17 cellular contexts compared by ENCODE assay signal in the genomic region with DNA sequence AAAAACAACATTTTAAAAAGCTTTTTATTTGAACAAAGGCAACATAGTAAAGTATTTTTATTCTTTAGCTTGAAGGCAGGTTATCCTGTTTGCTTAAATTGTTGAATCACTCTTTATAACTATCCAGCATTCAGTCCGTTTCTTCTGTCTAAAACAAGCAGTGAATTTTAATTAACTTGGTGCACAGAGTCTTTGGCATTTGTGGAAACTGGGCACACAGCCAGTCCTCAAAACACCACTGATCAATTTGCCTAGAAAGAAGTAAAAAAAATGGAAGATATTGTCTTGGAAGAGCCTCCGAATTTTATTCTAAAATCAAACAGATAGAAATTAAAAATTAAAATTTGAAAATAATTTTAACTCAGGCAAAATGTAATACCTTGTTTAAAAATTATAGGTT.
DNase-seq lines count a peak whose midpoint lies in the region; ATAC-seq, FAIRE-seq and TF ChIP-seq lines count a peak whose summit lies in the region.
"Had no signal": no experiment of that assay in that cellular context is flagged by ENCODE, and none has a peak within 500 bp of the region (broad histone marks: within the 10 kb centered on the region; RNA-seq: fewer than 3 reads in every experiment).

No MANE protein-coding gene starts in this region.

- H3K36me3 ChIP-seq in CD8-positive, alpha-beta T cell (ENCODE audit: insufficient read depth, low read length), result no peaks in the 10 kb centered on the region
- H3K36me3 ChIP-seq in MG63, result no peaks in the 10 kb centered on the region
- no peaks in the 10 kb centered on the region for H3K36me3 ChIP-seq in ascending aorta
- H3K36me3 ChIP-seq: HAP-1 had no signal

- no peaks in the 10 kb centered on the region for H3K4me1 Mint-ChIP-seq in CD8-positive, alpha-beta T cell (ENCODE audit: low read depth)
- H3K4me1 Mint-ChIP-seq: CD14-positive monocyte had no signal

- H3K27ac ChIP-seq in CD8-positive, alpha-beta T cell (ENCODE audit: low read depth, low read length), result no peak overlapping the region
- no peak overlapping the region for H3K27ac ChIP-seq in ascending aorta

- ATAC-seq in CD8-positive, alpha-beta T cell, result no peak

- TF ChIP-seq CTCF in CD8-positive, alpha-beta T cell (IDR thresholded peaks at IDR 0.05), result no peak
- TF ChIP-seq CTCF in ascending aorta (IDR thresholded peaks at IDR 0.05), result no peak

- DNase-seq in Ammon's horn (ENCODE audit: low spot score), result peak; percentile 83
- DNase-seq in NCI-H446 treated with DMSO at 0.1 percent for 48 hours (lab: John Stamatoyannopoulos, UW), result peak; percentile 39
- DNase-seq in frontal cortex (ENCODE audit: low spot score in 2 of 2), result peak in 1 of 2 donors; percentile 1
- DNase-seq in nucleus accumbens (lab: John Stamatoyannopoulos, UW), result peak in 29 of 56 donors; percentile 1 to 79 (median 18)
- no peak for DNase-seq in CD8-positive, alpha-beta T cell
- DNase-seq in MG63, result no peak
- no peak for DNase-seq in ascending aorta (ENCODE audit: low spot score in 2 of 2)
- DNase-seq in NOMO-1 (lab: John Stamatoyannopoulos, UW; ENCODE audit: unreplicated experiment in 2 of 2), result no peak
- DNase-seq: Caco-2, MV-4-11, NCI-H1436 treated with DMSO at 0.1 percent for 48 hours, NCI-H226, NCI-H69, OCI-M1, SHP77 treated with DMSO at 0.1 percent for 48 hours had no signal

- no peak overlapping the region for H3K27ac Mint-ChIP-seq in CD8-positive, alpha-beta T cell
- H3K27ac Mint-ChIP-seq: CD14-positive monocyte had no signal

- CTCF ChIA-PET in CD8-positive, alpha-beta T cell (lab: Charles Lee), result no interaction called here

- peaks cover 8% of the 10 kb centered on the region for H3K9me3 Mint-ChIP-seq in CD8-positive, alpha-beta T cell

- no peak overlapping the region for H3K4me3 Mint-ChIP-seq in CD8-positive, alpha-beta T cell
- H3K4me3 Mint-ChIP-seq: CD14-positive monocyte had no signal

- intact Hi-C loops in CD8-positive, alpha-beta T cell (cut with DNase I, micrococcal nuclease), result no loop called here
- intact Hi-C loops in ascending aorta (cut with DNase I), result no loop called here

- H3K4me1 ChIP-seq in CD8-positive, alpha-beta T cell (ENCODE audit: insufficient read depth, low read length), result no peaks in the 10 kb centered on the region
- no peaks in the 10 kb centered on the region for H3K4me1 ChIP-seq in ascending aorta
- H3K4me1 ChIP-seq: Caco-2, HAP-1 had no signal

- H3K36me3 Mint-ChIP-seq in CD8-positive, alpha-beta T cell, result no peaks in the 10 kb centered on the region
- H3K36me3 Mint-ChIP-seq: CD14-positive monocyte had no signal

- peak; percentile 24 for FAIRE-seq in frontal cortex (lab: Jason Lieb, UNC)

- POLR2A ChIA-PET in CD8-positive, alpha-beta T cell (lab: Charles Lee), result no interaction called here

- H3K4me3 ChIP-seq in CD8-positive, alpha-beta T cell (ENCODE audit: low read depth, low read length), result no peak overlapping the region
- H3K4me3 ChIP-seq in MG63, result no peak overlapping the region
- no peak overlapping the region for H3K4me3 ChIP-seq in ascending aorta
- H3K4me3 ChIP-seq: HAP-1 had no signal

- H3K27me3 Mint-ChIP-seq in CD8-positive, alpha-beta T cell (ENCODE audit: low read depth), result no peaks in the 10 kb centered on the region

- H3K9me3 ChIP-seq in CD8-positive, alpha-beta T cell (ENCODE audit: low read length), result no peaks in the 10 kb centered on the region
- H3K9me3 ChIP-seq in MG63 (no peaks in the 10 kb centered on the region), ascending aorta (no peaks in the 10 kb centered on the region)
- H3K9me3 ChIP-seq: Caco-2, HAP-1 had no signal

- H3K27me3 ChIP-seq in CD8-positive, alpha-beta T cell (ENCODE audit: insufficient read depth, low read length), result no peaks in the 10 kb centered on the region
- H3K27me3 ChIP-seq in MG63 (no peaks in the 10 kb centered on the region), ascending aorta (no peaks in the 10 kb centered on the region)

Comparison
In these comparisons a context has a peak if more than half of its experiments do, and no peak if none do; other contexts are left out.
1. DNase-seq: peak in Ammon's horn (single experiment), NCI-H446 treated with DMSO at 0.1 percent for 48 hours (single experiment) and nucleus accumbens (29 of 56); none in CD8-positive, alpha-beta T cell (0 of 7), MG63 (single experiment), ascending aorta (0 of 2) and NOMO-1 (0 of 2).